In the genomic region with DNA sequence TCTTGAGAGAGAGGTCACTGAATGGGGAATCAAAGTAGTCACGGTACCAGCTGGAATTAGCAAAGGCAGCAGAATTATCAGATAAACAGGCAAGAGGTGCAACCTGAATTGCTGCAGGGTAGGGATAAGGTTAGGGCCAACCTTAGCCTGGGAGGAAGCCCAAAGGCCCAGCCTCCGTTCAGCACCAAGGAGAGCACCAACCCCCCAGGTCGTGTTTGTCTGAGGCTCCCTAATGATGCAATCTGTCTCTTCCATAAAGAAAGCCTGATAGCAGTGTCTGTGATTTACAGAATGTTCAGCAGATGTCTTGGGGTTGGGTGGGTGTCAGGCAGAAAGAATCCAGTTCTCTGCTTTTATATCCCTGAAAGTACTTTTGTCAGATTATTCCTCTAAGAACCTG, we compare ENCODE assay signal across 8 cellular contexts.
A peak's percentile ranks its signal among the peaks of the same experiment; 100 is the strongest.
DNase-seq lines count a peak whose midpoint lies in the region; ATAC-seq, FAIRE-seq and TF ChIP-seq lines count a peak whose summit lies in the region.

No MANE protein-coding gene starts in this region.

- H3K4me3 Mint-ChIP-seq in immature natural killer cell, result no peak overlapping the region

- no peak overlapping the region for H4K91ac ChIP-seq in IMR-90 (ENCODE audit: insufficient read depth, low read depth, low read length)

- H4K5ac ChIP-seq in IMR-90 (ENCODE audit: low read depth, low read length), result no peak overlapping the region

- H2AFZ ChIP-seq in IMR-90 (replicated peaks; ENCODE audit: low read length, poor library complexity), result no peak overlapping the region

- in situ Hi-C loops in Caki2 (cut with HindIII; ENCODE audit: low pct_unique_long_range_greater_than_20kb, low sequenced_read_pairs) (no loop called here), IMR-90 (cut with MboI; ENCODE audit: low sequenced_read_pairs) (no loop called here)

- H2AK5ac ChIP-seq in IMR-90 (ENCODE audit: low read depth, low read length), result no peak overlapping the region

- no peak overlapping the region for H3K9ac ChIP-seq in IMR-90 (ENCODE audit: low read depth, low read length)

- no peak overlapping the region for H4K8ac ChIP-seq in IMR-90 (ENCODE audit: low read depth in 2 of 2, low read length in 2 of 2)

- no peak for TF ChIP-seq RAD21 in IMR-90 (IDR thresholded peaks at IDR 0.05; ENCODE audit: low read length)

- no peak overlapping the region for H3K23ac ChIP-seq in IMR-90 (ENCODE audit: low read depth, low read length)

- peak; percentile 40 for DNase-seq in Caki2 (ENCODE audit: low read depth)
- DNase-seq in IMR-90, result peak; percentile 36
- peak; percentile 35 for DNase-seq in activated CD4-positive, alpha-beta T cell treated with anti-CD3 and anti-CD28 coated beads for 48 hours
- DNase-seq in immature natural killer cell, result peak in 2 of 3 donors; percentile 8 to 18
- no peak for DNase-seq in NCI-H1417 (lab: John Stamatoyannopoulos, UW)
- no peak for DNase-seq in frontal cortex (ENCODE audit: low spot score in 2 of 2)
- DNase-seq in NCI-H510A (lab: John Stamatoyannopoulos, UW), result no peak

- H3K27ac ChIP-seq in IMR-90 (ENCODE audit: insufficient read depth, low read length), result no peak overlapping the region

- H3K27me3 ChIP-seq in IMR-90 (ENCODE audit: control insufficient read depth, insufficient read depth, low read length), result peaks cover 2% of the 10 kb centered on the region; the same call in 1 of the 2 replicates

- H2AK9ac ChIP-seq in IMR-90 (replicated peaks; ENCODE audit: low read depth, low read length, poor library complexity), result no peak overlapping the region

- H2BK20ac ChIP-seq in IMR-90 (ENCODE audit: low read depth, low read length), result no peak overlapping the region

- peak; percentile 70 for ATAC-seq in IMR-90 (ENCODE audit: low read depth)
- no peak for ATAC-seq in GM19035 (IDR thresholded peaks at IDR 0.05; ENCODE audit: unreplicated experiment)

- no peak overlapping the region for H2BK120ac ChIP-seq in IMR-90 (ENCODE audit: low read depth, low read length)

- H3K27ac Mint-ChIP-seq in immature natural killer cell, result no peak overlapping the region

- H3K36me3 ChIP-seq in IMR-90 (ENCODE audit: control insufficient read depth, insufficient read depth, low read length), result no peaks in the 10 kb centered on the region

- peaks cover 0 to 2% (median 0%) of the 10 kb centered on the region in 3 donors for H3K27me3 Mint-ChIP-seq in immature natural killer cell (ENCODE audit: low read depth in 3 of 3)

- H3K4ac ChIP-seq in IMR-90 (ENCODE audit: low read depth, low read length), result no peak overlapping the region

- peaks cover 1% of the 10 kb centered on the region; the same call in 1 of the 2 replicates for H3K4me1 ChIP-seq in IMR-90 (ENCODE audit: control insufficient read depth, insufficient read depth, low read length)

- no peak overlapping the region for H3K4me2 ChIP-seq in IMR-90 (ENCODE audit: low read depth, low read length)

- dilution Hi-C loops in IMR-90 (cut with HindIII; ENCODE audit: low sequenced_read_pairs, unreplicated experiment), result no loop called here

- H2BK5ac ChIP-seq in IMR-90 (ENCODE audit: low read depth, low read length, poor library complexity, severe bottlenecking), result no peak overlapping the region

- no peak for FAIRE-seq in frontal cortex (lab: Jason Lieb, UNC)

- no peak overlapping the region; the same call in 1 of the 2 replicates for H3K56ac ChIP-seq in IMR-90 (ENCODE audit: extremely low read depth, insufficient read depth, low read length)

- peaks cover 8 to 15% (median 13%) of the 10 kb centered on the region in 3 donors for H3K36me3 Mint-ChIP-seq in immature natural killer cell

- H3K4me1 Mint-ChIP-seq in immature natural killer cell, result peaks cover 0 to 6% of the 10 kb centered on the region in 2 donors

- H4K20me1 ChIP-seq in IMR-90 (ENCODE audit: insufficient read depth, low read length), result no peaks in the 10 kb centered on the region

- H3K14ac ChIP-seq in IMR-90 (replicated peaks; ENCODE audit: low read depth, low read length), result no peak overlapping the region

- H3K9me3 Mint-ChIP-seq in immature natural killer cell, result no peaks in the 10 kb centered on the region

- H3K4me3 ChIP-seq in IMR-90 (ENCODE audit: insufficient read depth, low read depth, low read length), result no peak overlapping the region

- H3K9me1 ChIP-seq in IMR-90 (ENCODE audit: insufficient read depth, low read length), result peaks cover 6% of the 10 kb centered on the region; the same call in 1 of the 2 replicates

- no peaks in the 10 kb centered on the region for H3K9me3 ChIP-seq in IMR-90 (ENCODE audit: control insufficient read depth, insufficient read depth, low read length)

- CTCF ChIA-PET in IMR-90 (lab: Yijun Ruan, JAX), result no interaction called here

- no peak for TF ChIP-seq POLR2A in IMR-90 (IDR thresholded peaks at IDR 0.05; ENCODE audit: low read depth, low read length)

- no peak overlapping the region for H2BK15ac ChIP-seq in IMR-90 (ENCODE audit: low read depth, low read length)

- BruUV-seq in IMR-90 (replicated peaks; lab: Mats Ljungman, UMichigan), result no TSS peak

- WGBS in IMR-90 (ENCODE audit: extremely low coverage in 2 of 2, insufficient read length in 1 of 2), 2 experiments, result 40% methylated on average over 1 of the region's 3 CpGs; no CpG with 5 or more reads in 1 of the 2 experiments

- intact Hi-C loops in IMR-90 (cut with micrococcal nuclease), result no loop called here

- TF ChIP-seq CTCF in IMR-90 (conservative IDR thresholded peaks at IDR 0.05; ENCODE audit: low read depth, low read length), result no peak

- POLR2A ChIA-PET in IMR-90 (lab: Charles Lee; ENCODE audit: unreplicated experiment), result no interaction called here

- no peaks in the 10 kb centered on the region for H3K79me1 ChIP-seq in IMR-90 (ENCODE audit: low read depth in 1 of 2, low read length in 2 of 2)

- no peak overlapping the region for H3K18ac ChIP-seq in IMR-90 (ENCODE audit: low read depth, low read length)

TF ChIP-seq in IMR-90, 13 proteins besides CTCF, POLR2A, EP300 and RAD21:
- no peak for TF ChIP-seq MAFK (IDR thresholded peaks at IDR 0.05; ENCODE audit: low read depth, low read length)
- TF ChIP-seq NFE2L2 (IDR thresholded peaks at IDR 0.05; ENCODE audit: low read depth, low read length), result no peak
- TF ChIP-seq CEBPB (IDR thresholded peaks at IDR 0.05; ENCODE audit: low read depth, low read length), result peak; percentile 76
- TF ChIP-seq, protein P1, sequence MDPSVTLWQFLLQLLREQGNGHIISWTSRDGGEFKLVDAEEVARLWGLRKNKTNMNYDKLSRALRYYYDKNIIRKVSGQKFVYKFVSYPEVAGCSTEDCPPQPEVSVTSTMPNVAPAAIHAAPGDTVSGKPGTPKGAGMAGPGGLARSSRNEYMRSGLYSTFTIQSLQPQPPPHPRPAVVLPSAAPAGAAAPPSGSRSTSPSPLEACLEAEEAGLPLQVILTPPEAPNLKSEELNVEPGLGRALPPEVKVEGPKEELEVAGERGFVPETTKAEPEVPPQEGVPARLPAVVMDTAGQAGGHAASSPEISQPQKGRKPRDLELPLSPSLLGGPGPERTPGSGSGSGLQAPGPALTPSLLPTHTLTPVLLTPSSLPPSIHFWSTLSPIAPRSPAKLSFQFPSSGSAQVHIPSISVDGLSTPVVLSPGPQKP (IDR thresholded peaks at IDR 0.05; ENCODE audit: borderline replicate concordance, low read depth, low read length), result no peak

Comparison
In these comparisons a context has a peak if more than half of its experiments do, and no peak if none do; other contexts are left out.
1. DNase-seq: peak in Caki2 (single experiment), IMR-90 (single experiment), activated CD4-positive, alpha-beta T cell treated with anti-CD3 and anti-CD28 coated beads for 48 hours (single experiment) and immature natural killer cell (2 of 3); none in NCI-H1417 (0 of 3), frontal cortex (0 of 2) and NCI-H510A (single experiment).